ENCODE assay signal across 11 cellular contexts in genomic region chr20:15491564-15491963, GRCh38.
DNase-seq lines count a peak whose midpoint lies in the region; ATAC-seq and TF ChIP-seq lines count a peak whose summit lies in the region.
"Had no signal": no experiment of that assay in that cellular context is flagged by ENCODE, and none has a peak within 500 bp of the region (broad histone marks: within the 10 kb centered on the region; RNA-seq: fewer than 3 reads in every experiment).

No MANE protein-coding gene starts in this region.

- DNase-seq in BE2C, result peak; percentile 8
- DNase-seq in H4 (ENCODE audit: low spot score), result peak; percentile 14
- peak; percentile 41 for DNase-seq in SK-N-DZ (ENCODE audit: low spot score)
- no peak for DNase-seq in left lobe of liver (ENCODE audit: low spot score)
- no peak for DNase-seq in NCI-H1417 treated with DMSO at 0.1 percent for 48 hours (lab: John Stamatoyannopoulos, UW)
- no peak for DNase-seq in kidney glomerular epithelial cell (lab: John Stamatoyannopoulos, UW)
- DNase-seq: GM23248, MG63, psoas muscle had no signal

- no peaks in the 10 kb centered on the region for H3K4me1 ChIP-seq in BE2C
- H3K4me1 ChIP-seq: psoas muscle had no signal

- ATAC-seq in left lobe of liver (peak; percentile 59), HG02678 (IDR thresholded peaks at IDR 0.05; ENCODE audit: unreplicated experiment) (no peak), GM21423 (IDR thresholded peaks at IDR 0.05; ENCODE audit: unreplicated experiment) (no peak)
- ATAC-seq: psoas muscle had no signal

- peak; percentile 53 for TF ChIP-seq CTCF in BE2C (IDR thresholded peaks at IDR 0.05; ENCODE audit: low read depth, low read length)

- no peak overlapping the region for H3K4me3 ChIP-seq in BE2C (ENCODE audit: low read depth, low read length)
- H3K4me3 ChIP-seq: GM23248, MG63, psoas muscle had no signal

- no peaks in the 10 kb centered on the region for H3K9me3 ChIP-seq in BE2C
- H3K9me3 ChIP-seq: MG63, psoas muscle had no signal

- H3K27me3 ChIP-seq in BE2C, result no peaks in the 10 kb centered on the region
- H3K27me3 ChIP-seq: MG63 had no signal

- no peaks in the 10 kb centered on the region for H3K36me3 ChIP-seq in BE2C
- H3K36me3 ChIP-seq: MG63 had no signal

Comparison
In these comparisons a context has a peak if more than half of its experiments do, and no peak if none do; other contexts are left out.
1. DNase-seq: peak in BE2C (single experiment), H4 (single experiment) and SK-N-DZ (single experiment); none in left lobe of liver (single experiment), NCI-H1417 treated with DMSO at 0.1 percent for 48 hours (single experiment) and kidney glomerular epithelial cell (single experiment).